ENCODE assay signal across 20 cellular contexts in the genomic region with DNA sequence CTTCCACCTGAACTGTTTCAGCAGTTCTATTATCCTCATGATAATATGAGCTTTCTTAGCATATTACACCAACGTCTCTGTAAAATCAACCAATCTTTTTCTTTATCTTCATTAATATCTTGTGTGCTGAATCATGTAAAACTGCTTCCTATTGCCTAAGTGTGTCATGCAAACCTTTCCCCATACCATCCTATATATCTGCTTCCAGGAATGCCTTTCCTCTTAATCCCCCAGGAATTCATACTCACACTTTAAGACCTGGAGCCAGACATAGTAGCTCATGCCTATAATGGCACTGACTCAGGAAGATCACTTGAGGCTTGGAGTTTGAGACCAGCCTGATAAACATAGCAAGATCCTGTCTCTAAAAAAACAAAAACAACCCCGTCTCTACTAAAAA.
DNase-seq lines count a peak whose midpoint lies in the region; ATAC-seq and TF ChIP-seq lines count a peak whose summit lies in the region.
"Had no signal": no experiment of that assay in that cellular context is flagged by ENCODE, and none has a peak within 500 bp of the region (broad histone marks: within the 10 kb centered on the region; RNA-seq: fewer than 3 reads in every experiment).

No MANE protein-coding gene starts in this region.

- no peaks in the 10 kb centered on the region for H3K9me3 Mint-ChIP-seq in WTC11
- H3K9me3 Mint-ChIP-seq: central memory CD8-positive, alpha-beta T cell had no signal

- H3K27me3 ChIP-seq in mammary epithelial cell (ENCODE audit: insufficient read depth, low read length): no peaks in the 10 kb centered on the region

- TF ChIP-seq CTCF in AG09309 (IDR thresholded peaks at IDR 0.05; ENCODE audit: control insufficient read depth, insufficient read depth, low read depth, low read length, missing control alignments) (no peak), mammary epithelial cell (conservative IDR thresholded peaks at IDR 0.05 in 1 of 2, IDR thresholded peaks at IDR 0.05 in 1 of 2; ENCODE audit: extremely low read depth in 1 of 2, insufficient read depth in 1 of 2, low read depth in 1 of 2, low read length in 2 of 2) (no peak), WTC11 (IDR thresholded peaks at IDR 0.05) (no peak)

- DNase-seq in AG09309 (ENCODE audit: low read depth) (peak; percentile 64), LHCN-M2 (ENCODE audit: low read depth) (peak; percentile 30), mammary epithelial cell (peak; percentile 58), glomerular visceral epithelial cell (ENCODE audit: extremely low spot score) (peak; percentile 64), NCI-H82 (lab: John Stamatoyannopoulos, UW) (no peak), WTC11 (ENCODE audit: low spot score) (no peak), NCI-H69 (lab: John Stamatoyannopoulos, UW) (no peak), NCI-H1417 (lab: John Stamatoyannopoulos, UW) (no peak)
- DNase-seq: activated CD8-positive, alpha-beta T cell treated with anti-CD3 and anti-CD28 coated beads, Interleukin-2, amount 10 ng/mL, durations not matched to agents 7 days and 5 days; activated naive CD8-positive, alpha-beta T cell treated with anti-CD3 and anti-CD28 coated beads, Interleukin-2, amount 10 ng/mL, durations not matched to agents 7 days and 5 days; activated T-cell treated with anti-CD3 and anti-CD28 coated beads, Interleukin-2, amount 50 U/mL, for 48 hours; DMS53; effector memory CD4-positive, alpha-beta T cell; left cardiac atrium; NCI-H345; retina; SIG-M5; stimulated activated CD4-positive, alpha-beta T cell treated with anti-CD3 and anti-CD28 coated beads, Interleukin-15, amount 100 ng/mL, for 24 hours; stimulated activated naive CD4-positive, alpha-beta T cell had no signal

- POLR2A ChIA-PET in WTC11 (lab: Charles Lee): no interaction called here

- no peaks in the 10 kb centered on the region for H3K36me3 ChIP-seq in mammary epithelial cell (ENCODE audit: insufficient read depth, low read length)

- H3K9ac ChIP-seq in mammary epithelial cell (ENCODE audit: insufficient read depth, low read length): no peak overlapping the region

- no peak overlapping the region for H3K4me3 Mint-ChIP-seq in WTC11
- H3K4me3 Mint-ChIP-seq: activated CD8-positive, alpha-beta T cell treated with anti-CD3 and anti-CD28 coated beads, Interleukin-2, amount 10 ng/mL, durations not matched to agents 7 days and 5 days; activated naive CD8-positive, alpha-beta T cell treated with anti-CD3 and anti-CD28 coated beads, Interleukin-2, amount 10 ng/mL, durations not matched to agents 7 days and 5 days; central memory CD8-positive, alpha-beta T cell had no signal

- in situ Hi-C loops in mammary epithelial cell (cut with MboI; ENCODE audit: low sequenced_read_pairs in 2 of 2): no loop called here

- peaks cover 16% of the 10 kb centered on the region for H3K4me1 Mint-ChIP-seq in WTC11
- H3K4me1 Mint-ChIP-seq: central memory CD8-positive, alpha-beta T cell had no signal

- peaks cover 22% of the 10 kb centered on the region for H3K4me1 ChIP-seq in mammary epithelial cell (ENCODE audit: insufficient read depth, low read length)

- H3K27me3 Mint-ChIP-seq in WTC11 (ENCODE audit: low read depth): no peaks in the 10 kb centered on the region
- H3K27me3 Mint-ChIP-seq: activated naive CD8-positive, alpha-beta T cell treated with anti-CD3 and anti-CD28 coated beads, Interleukin-2, amount 10 ng/mL, durations not matched to agents 7 days and 5 days; central memory CD8-positive, alpha-beta T cell had no signal

- H3K4me3 ChIP-seq in AG09309 (ENCODE audit: control insufficient read depth, low read depth, low read length) (no peak overlapping the region), mammary epithelial cell (replicated peaks in 1 of 3; ENCODE audit: insufficient read depth in 1 of 3, low read depth in 2 of 3, low read length in 3 of 3) (no peak overlapping the region)

- H3K27ac Mint-ChIP-seq in WTC11: no peak overlapping the region
- H3K27ac Mint-ChIP-seq: activated CD8-positive, alpha-beta T cell treated with anti-CD3 and anti-CD28 coated beads, Interleukin-2, amount 10 ng/mL, durations not matched to agents 7 days and 5 days; activated naive CD8-positive, alpha-beta T cell treated with anti-CD3 and anti-CD28 coated beads, Interleukin-2, amount 10 ng/mL, durations not matched to agents 7 days and 5 days had no signal

- dilution Hi-C loops in mammary epithelial cell (cut with HindIII; ENCODE audit: low sequenced_read_pairs): no loop called here

- H3K27ac ChIP-seq in mammary epithelial cell (ENCODE audit: insufficient read depth, low read depth, low read length): no peak overlapping the region

- no peak overlapping the region for H3K4me2 ChIP-seq in mammary epithelial cell (ENCODE audit: insufficient read depth, low read depth, low read length)

- no peaks in the 10 kb centered on the region for H4K20me1 ChIP-seq in mammary epithelial cell (ENCODE audit: insufficient read depth, low read length)

- H3K9me3 ChIP-seq in mammary epithelial cell (replicated peaks; ENCODE audit: insufficient read depth, low read length): no peaks in the 10 kb centered on the region

- intact Hi-C loops in mammary epithelial cell (cut with micrococcal nuclease): no loop called here

- CTCF ChIA-PET in mammary epithelial cell (lab: Charles Lee; ENCODE audit: low non-redundant PET): interaction anchor here (0.7 kb wide), 1 partner anchor 672 kb away, joined by 4 read pairs; no protein-coding TSS in a partner anchor
- CTCF ChIA-PET in WTC11 (lab: Charles Lee): interaction anchor here (1.3 kb wide), 1 partner anchor 17 kb away, joined by 6 read pairs; no protein-coding TSS in a partner anchor

- no peaks in the 10 kb centered on the region for H3K36me3 Mint-ChIP-seq in WTC11

- no peak overlapping the region for H2AFZ ChIP-seq in mammary epithelial cell (ENCODE audit: low read depth, low read length)

- no peaks in the 10 kb centered on the region for H3K79me2 ChIP-seq in mammary epithelial cell (ENCODE audit: insufficient read depth, low read length)

- no TSS peak for BruUV-seq in mammary epithelial cell (replicated peaks; lab: Mats Ljungman, UMichigan)

- no peak for ATAC-seq in WTC11
- ATAC-seq: activated CD8-positive, alpha-beta T cell treated with anti-CD3 and anti-CD28 coated beads, Interleukin-2, amount 10 ng/mL, durations not matched to agents 7 days and 5 days; left cardiac atrium had no signal

- WGBS in mammary epithelial cell (ENCODE audit: low coverage, missing lambda C conversion rate): 28% methylated on average over 2 of the region's 2 CpGs

TF ChIP-seq in WTC11, 78 proteins besides CTCF, POLR2A, EP300 and RAD21:
- no peak for TF ChIP-seq ESRRA (CRISPR knock-in tag; IDR thresholded peaks at IDR 0.05; ENCODE audit: borderline replicate concordance)
- TF ChIP-seq, protein P1, sequence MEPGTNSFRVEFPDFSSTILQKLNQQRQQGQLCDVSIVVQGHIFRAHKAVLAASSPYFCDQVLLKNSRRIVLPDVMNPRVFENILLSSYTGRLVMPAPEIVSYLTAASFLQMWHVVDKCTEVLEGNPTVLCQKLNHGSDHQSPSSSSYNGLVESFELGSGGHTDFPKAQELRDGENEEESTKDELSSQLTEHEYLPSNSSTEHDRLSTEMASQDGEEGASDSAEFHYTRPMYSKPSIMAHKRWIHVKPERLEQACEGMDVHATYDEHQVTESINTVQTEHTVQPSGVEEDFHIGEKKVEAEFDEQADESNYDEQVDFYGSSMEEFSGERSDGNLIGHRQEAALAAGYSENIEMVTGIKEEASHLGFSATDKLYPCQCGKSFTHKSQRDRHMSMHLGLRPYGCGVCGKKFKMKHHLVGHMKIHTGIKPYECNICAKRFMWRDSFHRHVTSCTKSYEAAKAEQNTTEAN (CRISPR knock-in tag; IDR thresholded peaks at IDR 0.05): no peak
- TF ChIP-seq HMGA2 (CRISPR knock-in tag; IDR thresholded peaks at IDR 0.05): no peak

Comparison
In these comparisons a context has a peak if more than half of its experiments do, and no peak if none do; other contexts are left out.
1. DNase-seq: peak in AG09309 (single experiment), LHCN-M2 (single experiment), mammary epithelial cell (single experiment) and glomerular visceral epithelial cell (single experiment); none in NCI-H82 (single experiment), WTC11 (single experiment), NCI-H69 (single experiment) and NCI-H1417 (0 of 3).